ENCODE assay signal across 16 cellular contexts in genomic region chr15:25766421-25766820, GRCh38.
DNase-seq lines count a peak whose midpoint lies in the region; ATAC-seq and TF ChIP-seq lines count a peak whose summit lies in the region.
"Had no signal": no experiment of that assay in that cellular context is flagged by ENCODE, and none has a peak within 500 bp of the region (broad histone marks: within the 10 kb centered on the region; RNA-seq: fewer than 3 reads in every experiment).

No MANE protein-coding gene starts in this region.

- no peak overlapping the region for H3K4me2 ChIP-seq in GM23338

- H3K4me1 ChIP-seq in GM23338 (ENCODE audit: insufficient read depth) (no peaks in the 10 kb centered on the region), SJCRH30 (peaks cover 13% of the 10 kb centered on the region)

- H2AFZ ChIP-seq in GM23338: no peak overlapping the region

- no peaks in the 10 kb centered on the region for H3K36me3 ChIP-seq in GM23338 (ENCODE audit: insufficient read depth)
- H3K36me3 ChIP-seq in SJCRH30: no peaks in the 10 kb centered on the region

- H3K27ac ChIP-seq in GM23338 (ENCODE audit: low read depth) (no peak overlapping the region), SJCRH30 (peak overlapping the region; percentile 53)
- H3K27ac ChIP-seq: C4-2B had no signal

- H3K4me1 Mint-ChIP-seq in GM23338 (peaks cover 5% of the 10 kb centered on the region; the same call in 1 of the 3 replicates), osteocyte (ENCODE audit: unreplicated experiment) (peaks cover 35% of the 10 kb centered on the region)

- H3K27me3 ChIP-seq in GM23338 (ENCODE audit: insufficient read depth) (no peaks in the 10 kb centered on the region), SJCRH30 (no peaks in the 10 kb centered on the region)

- H3K9me3 Mint-ChIP-seq in GM23338: 0 out of 3 replicates have a peak, but pooled peaks cover 3% of the 10 kb centered on the region
- no peaks in the 10 kb centered on the region for H3K9me3 Mint-ChIP-seq in osteocyte (ENCODE audit: unreplicated experiment)

- H3K27ac Mint-ChIP-seq in GM23338: no peak overlapping the region
- H3K27ac Mint-ChIP-seq in osteocyte (ENCODE audit: unreplicated experiment): no peak overlapping the region

- DNase-seq in NCI-H2171 treated with DMSO at 0.1 percent for 48 hours (lab: John Stamatoyannopoulos, UW) (peak; percentile 22), NCI-H2171 (lab: John Stamatoyannopoulos, UW) (no peak), GM23338 (ENCODE audit: low spot score) (no peak), SJCRH30 (peak; percentile 83 to 91), osteocyte (ENCODE audit: extremely low spot score, unreplicated experiment) (peak; percentile 70), AG20443 (ENCODE audit: low spot score) (no peak), NCI-H146 treated with DMSO at 0.1 percent for 48 hours (lab: John Stamatoyannopoulos, UW; ENCODE audit: unreplicated experiment) (no peak), T-helper 1 cell (no peak)
- DNase-seq: DND-41, GF-D8, GOT3, KG1, NCI-H1092, NCI-H187, PC-3 had no signal

- H3K9me2 ChIP-seq in GM23338 (ENCODE audit: insufficient read depth): no peaks in the 10 kb centered on the region

- H3K4me3 ChIP-seq in GM23338: no peak overlapping the region
- H3K4me3 ChIP-seq in SJCRH30: no peak overlapping the region

- no peaks in the 10 kb centered on the region for H3K79me2 ChIP-seq in GM23338 (replicated peaks; ENCODE audit: insufficient read depth)

- 0 out of 3 replicates have a peak, but pooled peaks cover 2% of the 10 kb centered on the region for H3K36me3 Mint-ChIP-seq in GM23338 (ENCODE audit: low read depth)
- H3K36me3 Mint-ChIP-seq in osteocyte (ENCODE audit: unreplicated experiment): peaks cover 42% of the 10 kb centered on the region

- peak; percentile 63 for ATAC-seq in GM23338
- ATAC-seq: PC-3 had no signal

- H3K9me3 ChIP-seq in SJCRH30 (replicated peaks): peaks cover 5% of the 10 kb centered on the region; the same call in 1 of the 2 replicates

- TF ChIP-seq CTCF in GM23338 (conservative IDR thresholded peaks at IDR 0.05; ENCODE audit: low read depth in 2 of 2) (no peak), osteocyte (IDR thresholded peaks at IDR 0.05) (no peak)

- no peaks in the 10 kb centered on the region for H3F3A ChIP-seq in GM23338 (replicated peaks; ENCODE audit: low read depth)

- H3K4me3 Mint-ChIP-seq in GM23338 (no peak overlapping the region), osteocyte (ENCODE audit: unreplicated experiment) (no peak overlapping the region)

- H3K27me3 Mint-ChIP-seq in GM23338 (ENCODE audit: insufficient read depth, low read depth, poor library complexity) (peaks cover 1% of the 10 kb centered on the region), osteocyte (ENCODE audit: unreplicated experiment) (no peaks in the 10 kb centered on the region)

- H4K20me1 ChIP-seq in GM23338 (replicated peaks; ENCODE audit: insufficient read depth): no peaks in the 10 kb centered on the region

TF ChIP-seq in GM23338, 12 proteins besides CTCF, POLR2A, EP300 and RAD21 (continues in another document):
- TF ChIP-seq REST (IDR thresholded peaks at IDR 0.05; ENCODE audit: unreplicated experiment): no peak
- TF ChIP-seq CREB1 (CRISPR knock-in tag; IDR thresholded peaks at IDR 0.05; ENCODE audit: low read depth): no peak
- TF ChIP-seq ZNF114 (CRISPR knock-in tag; IDR thresholded peaks at IDR 0.05): no peak
- TF ChIP-seq ZNF331 (CRISPR knock-in tag; IDR thresholded peaks at IDR 0.05; ENCODE audit: low read depth): no peak
- TF ChIP-seq ETS1 (IDR thresholded peaks at IDR 0.05): no peak
- no peak for TF ChIP-seq ZNF462 (CRISPR knock-in tag; IDR thresholded peaks at IDR 0.05)
- no peak for TF ChIP-seq JUNB (IDR thresholded peaks at IDR 0.05; ENCODE audit: unreplicated experiment)

Comparison
In these comparisons a context has a peak if more than half of its experiments do, and no peak if none do; other contexts are left out.
1. DNase-seq: peak in NCI-H2171 treated with DMSO at 0.1 percent for 48 hours (single experiment), SJCRH30 (2 of 2) and osteocyte (single experiment); none in NCI-H2171 (single experiment), GM23338 (single experiment), AG20443 (single experiment), NCI-H146 treated with DMSO at 0.1 percent for 48 hours (single experiment) and T-helper 1 cell (0 of 5).